In genomic region chr1:154669464-154670282, GRCh38 we compare ENCODE assay signal across 8 cellular contexts.
DNase-seq lines count a peak whose midpoint lies in the region; ATAC-seq lines count a peak whose summit lies in the region.

No MANE protein-coding gene starts in this region.

- ATAC-seq in GM18873 (IDR thresholded peaks at IDR 0.05; ENCODE audit: low FRiP score, unreplicated experiment): no peak

- H3K27ac ChIP-seq in epithelial cell of prostate: no peak overlapping the region

- DNase-seq in GDM1 (lab: John Stamatoyannopoulos, UW): peak; percentile 75
- DNase-seq in HUDEP-2 (lab: John Stamatoyannopoulos, UW; ENCODE audit: unreplicated experiment in 76 of 76): peak in 61 of 76 experiments; percentile 6 to 64 (median 34)
- DNase-seq in NOMO-1 treated with DMSO at 0.1 percent for 48 hours (lab: John Stamatoyannopoulos, UW; ENCODE audit: unreplicated experiment): peak; percentile 74
- peak; percentile 37 for DNase-seq in activated CD8-positive, alpha-beta memory T cell treated with anti-CD3 and anti-CD28 coated beads, Interleukin-2, amount 50 U/mL, for 24 hours (ENCODE audit: extremely low read depth)
- DNase-seq in epithelial cell of prostate (ENCODE audit: low read depth, low spot score): peak; percentile 31
- DNase-seq in myocyte (ENCODE audit: low read depth): peak; percentile 78
- DNase-seq in stimulated activated CD8-positive, alpha-beta memory T cell treated with anti-CD3 and anti-CD28 coated beads, Interleukin-7, amount 100 ng/mL, for 1 hour (ENCODE audit: low read depth in 2 of 2): peak; percentile 42 to 43
